In genomic region chr19:6572217-6572616, GRCh38 we compare ENCODE assay signal across 21 cellular contexts. TPM values are rescaled to one million over a fixed set of nuclear protein-coding genes. Genes with fewer than 3 reads are reported as not detected.
A peak's percentile ranks its signal among the peaks of the same experiment; 100 is the strongest.
DNase-seq lines count a peak whose midpoint lies in the region; ATAC-seq, FAIRE-seq and TF ChIP-seq lines count a peak whose summit lies in the region.
"Had no signal": no experiment of that assay in that cellular context is flagged by ENCODE, and none has a peak within 500 bp of the region (broad histone marks: within the 10 kb centered on the region; RNA-seq: fewer than 3 reads in every experiment).

No MANE protein-coding gene starts in this region.

- no peak overlapping the region for H3K4ac ChIP-seq in H1 (replicated peaks; ENCODE audit: insufficient read length, low read depth, low read length)

- no peak overlapping the region for H3K18ac ChIP-seq in H1 (ENCODE audit: extremely low read depth, low read length)

- H3K14ac ChIP-seq in H1 (ENCODE audit: insufficient read length), result no peak overlapping the region

- peaks cover 2 to 5% of the 10 kb centered on the region in 2 experiments; a peak in 1 of 4 replicates for H3K9me3 ChIP-seq in H1 (ENCODE audit: insufficient read depth in 2 of 2, low read depth in 1 of 2, low read length in 1 of 2)
- no peaks in the 10 kb centered on the region for H3K9me3 ChIP-seq in naive thymus-derived CD4-positive, alpha-beta T cell (ENCODE audit: control insufficient read depth in 2 of 3, low read length in 3 of 3)
- H3K9me3 ChIP-seq in esophagus squamous epithelium, result peaks cover 0 to 5% (median 0%) of the 10 kb centered on the region in 3 donors

- H3K4me2 ChIP-seq in H1 (ENCODE audit: insufficient read depth in 1 of 2, low read depth in 2 of 2, low read length in 2 of 2), result no peak overlapping the region

- H3K9ac ChIP-seq in H1 (replicated peaks in 1 of 4; ENCODE audit: extremely low read depth in 1 of 4, low read depth in 3 of 4, low read length in 3 of 4), result no peak overlapping the region

- H4K8ac ChIP-seq in H1 (ENCODE audit: extremely low read depth, insufficient read depth, low read length), result 0 out of 2 replicates have a peak overlapping the region, but pooled peaks have one; percentile 41

- no peak overlapping the region for H2BK120ac ChIP-seq in H1 (replicated peaks; ENCODE audit: low read depth, low read length)

- H3K4me3 Mint-ChIP-seq in naive thymus-derived CD4-positive, alpha-beta T cell, result no peak overlapping the region
- H3K4me3 Mint-ChIP-seq: natural killer cell treated with Interleukin-12 subunit alpha and Interleukin-12 subunit beta and Interleukin-15 and Interleukin-18, amount 100 ng/mL, for 72 hours had no signal

- H3K27ac ChIP-seq in H1 (ENCODE audit: low read depth, low read length) (no peak overlapping the region), esophagus squamous epithelium (no peak overlapping the region)
- no peak overlapping the region for H3K27ac ChIP-seq in naive thymus-derived CD4-positive, alpha-beta T cell (ENCODE audit: low read depth, low read length)
- H3K27ac ChIP-seq: SJSA1 had no signal

- H2BK5ac ChIP-seq in H1 (ENCODE audit: low read depth, low read length), result no peak overlapping the region

- no peaks in the 10 kb centered on the region for H3K27me3 ChIP-seq in H1 (replicated peaks in 1 of 4; ENCODE audit: control insufficient read depth in 3 of 4, extremely low read depth in 1 of 4, insufficient read depth in 3 of 4, low read length in 3 of 4)
- H3K27me3 ChIP-seq in naive thymus-derived CD4-positive, alpha-beta T cell (ENCODE audit: control insufficient read depth in 2 of 2, insufficient read depth in 2 of 2, low read length in 2 of 2), result no peaks in the 10 kb centered on the region
- H3K27me3 ChIP-seq in esophagus squamous epithelium, result peaks cover 0 to 58% (median 2%) of the 10 kb centered on the region in 4 donors
- H3K27me3 ChIP-seq: SJSA1 had no signal

- H2BK15ac ChIP-seq in H1 (ENCODE audit: low read length), result no peak overlapping the region

- TF ChIP-seq CTCF in H1 (IDR thresholded peaks at IDR 0.05; ENCODE audit: control extremely low read depth in 1 of 3, insufficient read depth in 1 of 3, low read depth in 1 of 3, low read length in 3 of 3) (no peak), esophagus squamous epithelium (IDR thresholded peaks at IDR 0.05) (no peak)

- H4K5ac ChIP-seq in H1 (ENCODE audit: insufficient read length, low read depth, low read length), result no peak overlapping the region

- no peak overlapping the region for H3K56ac ChIP-seq in H1 (replicated peaks; ENCODE audit: insufficient read length, low read depth, low read length)

- POLR2A ChIA-PET in H1 (lab: Charles Lee; ENCODE audit: partially characterized antibody), result interaction anchor here (0.6 kb wide), 1 partner anchor 9 kb away, joined by 3 read pairs; no protein-coding TSS in a partner anchor
- POLR2A ChIA-PET in naive thymus-derived CD4-positive, alpha-beta T cell (lab: Charles Lee), result no interaction called here

- peaks cover 2 to 11% (median 4%) of the 10 kb centered on the region in 11 donors for H3K9me3 Mint-ChIP-seq in naive thymus-derived CD4-positive, alpha-beta T cell

- no peak for TF ChIP-seq EP300 in H1 (IDR thresholded peaks at IDR 0.05; ENCODE audit: borderline replicate concordance in 1 of 2, low read depth in 2 of 2, low read length in 2 of 2)

- H2BK12ac ChIP-seq in H1 (ENCODE audit: low read depth, low read length), result peak overlapping the region; percentile 71; the same call in 1 of the 2 replicates

- H3K27me3 Mint-ChIP-seq in naive thymus-derived CD4-positive, alpha-beta T cell, result peaks cover 5 to 26% (median 19%) of the 10 kb centered on the region in 5 donors

- peak; percentile 63 for ATAC-seq in naive thymus-derived CD4-positive, alpha-beta T cell
- ATAC-seq: natural killer cell treated with Interleukin-12 subunit alpha and Interleukin-12 subunit beta and Interleukin-15 and Interleukin-18, amount 100 ng/mL, for 72 hours had no signal

- no peak overlapping the region for H3K23ac ChIP-seq in H1 (ENCODE audit: insufficient read length)

- H2AK5ac ChIP-seq in H1 (ENCODE audit: low read depth, low read length), result no peak overlapping the region

- no peaks in the 10 kb centered on the region for H4K20me1 ChIP-seq in H1 (replicated peaks in 1 of 2; ENCODE audit: control insufficient read depth in 1 of 2, insufficient read depth in 2 of 2, low read length in 2 of 2)

- no peak overlapping the region for H3K27ac Mint-ChIP-seq in naive thymus-derived CD4-positive, alpha-beta T cell
- H3K27ac Mint-ChIP-seq: natural killer cell treated with Interleukin-12 subunit alpha and Interleukin-12 subunit beta and Interleukin-15 and Interleukin-18, amount 100 ng/mL, for 72 hours had no signal

- H3K36me3 Mint-ChIP-seq in naive thymus-derived CD4-positive, alpha-beta T cell, result peaks cover 0 to 1% (median 0%) of the 10 kb centered on the region in 5 donors

- CTCF ChIA-PET in H1 (lab: Charles Lee; ENCODE audit: partially characterized antibody), result interaction anchor here (0.7 to 1.2 kb wide), 3 partner anchors 15 to 91 kb away, joined by 3 read pairs; no protein-coding TSS in a partner anchor
- CTCF ChIA-PET in naive thymus-derived CD4-positive, alpha-beta T cell (lab: Charles Lee), result interaction anchor here (0.7 kb wide), 1 partner anchor 822 kb away, joined by 3 read pairs; no protein-coding TSS in a partner anchor

- H3K79me1 ChIP-seq in H1 (ENCODE audit: low read depth, low read length), result no peaks in the 10 kb centered on the region

- DNase-seq in C1 segment of cervical spinal cord (lab: John Stamatoyannopoulos, UW) (peak in 8 of 14 donors; percentile 17 to 42 (median 28)), NOMO-1 (lab: John Stamatoyannopoulos, UW; ENCODE audit: unreplicated experiment in 2 of 2) (peak; percentile 93 to 95), H1 (ENCODE audit: low read depth in 1 of 2, low spot score in 2 of 2) (no peak), NCI-H510A (lab: John Stamatoyannopoulos, UW) (no peak), AG20443 (ENCODE audit: low spot score) (no peak), esophagus squamous epithelium (lab: John Stamatoyannopoulos, UW) (no peak)
- no peak for DNase-seq in naive thymus-derived CD4-positive, alpha-beta T cell
- DNase-seq in activated T-cell treated with anti-CD3 and anti-CD28 coated beads, Interleukin-2, amount 50 U/mL, for 1 hour, result no peak
- DNase-seq: activated CD4-positive, alpha-beta T cell treated with anti-CD3 and anti-CD28 coated beads for 4 hours; activated CD8-positive, alpha-beta memory T cell treated with anti-CD3 and anti-CD28 coated beads, Interleukin-2, amount 50 U/mL, for 4 hours; activated naive CD4-positive, alpha-beta T cell; foreskin fibroblast; HCEC 1CT; NCI-H1417; T1000 had no signal

- H3K36me3 ChIP-seq in H1 (ENCODE audit: control insufficient read depth in 2 of 4, insufficient read depth in 4 of 4, low read length in 3 of 4), result no peaks in the 10 kb centered on the region; a peak in 1 of 8 replicates
- H3K36me3 ChIP-seq in naive thymus-derived CD4-positive, alpha-beta T cell (ENCODE audit: control insufficient read depth in 2 of 3, insufficient read depth in 3 of 3, low read length in 3 of 3), result no peaks in the 10 kb centered on the region
- H3K36me3 ChIP-seq in esophagus squamous epithelium, result no peaks in the 10 kb centered on the region
- H3K36me3 ChIP-seq: SJSA1 had no signal

- intact Hi-C loops in naive thymus-derived CD4-positive, alpha-beta T cell (cut with micrococcal nuclease), result no loop called here
- intact Hi-C loops in esophagus squamous epithelium (cut with DNase I), result no loop called here

- no peak for TF ChIP-seq RAD21 in H1 (IDR thresholded peaks at IDR 0.05 in 1 of 2, conservative IDR thresholded peaks at IDR 0.05 in 1 of 2; ENCODE audit: low read depth in 2 of 2, low read length in 2 of 2)

- H4K91ac ChIP-seq in H1 (replicated peaks; ENCODE audit: insufficient read length, low read length), result no peak overlapping the region

- no peak for TF ChIP-seq POLR2A in H1 (IDR thresholded peaks at IDR 0.05; ENCODE audit: control extremely low read depth in 1 of 2, low read depth in 2 of 2, low read length in 2 of 2)
- TF ChIP-seq POLR2A in esophagus squamous epithelium (IDR thresholded peaks at IDR 0.05), result no peak

- 91% methylated on average over 4 of the region's 4 CpGs; no CpG with 5 or more reads in 1 of the 2 experiments for WGBS in H1 (ENCODE audit: extremely low coverage in 1 of 2, insufficient coverage in 1 of 2, insufficient read length in 1 of 2, insufficient replicate concordance in 2 of 2, low coverage in 1 of 2, low lambda C conversion rate in 2 of 2, missing lambda C conversion rate in 1 of 2), 2 experiments
- 62 to 64% methylated on average over 4 of the region's 4 CpGs for WGBS in esophagus squamous epithelium, 2 donors

- FAIRE-seq in H1 (lab: Jason Lieb, UNC), result no peak
- FAIRE-seq: astrocyte, D721Med had no signal

- H2AFZ ChIP-seq in H1 (ENCODE audit: low read length), result peak overlapping the region; percentile 27

- no peaks in the 10 kb centered on the region for H3K79me2 ChIP-seq in H1 (ENCODE audit: control insufficient read depth in 1 of 2, insufficient read depth in 2 of 2, low read length in 2 of 2)

- H3K4me1 ChIP-seq in H1 (replicated peaks in 1 of 4; ENCODE audit: control insufficient read depth in 3 of 4, insufficient read depth in 4 of 4, low read length in 3 of 4) (peaks cover 0 to 4% (median 0%) of the 10 kb centered on the region in 4 experiments; a peak in 3 of 7 replicates), esophagus squamous epithelium (peaks cover 0 to 21% (median 10%) of the 10 kb centered on the region in 3 donors)
- H3K4me1 ChIP-seq in naive thymus-derived CD4-positive, alpha-beta T cell (ENCODE audit: control insufficient read depth in 2 of 2, insufficient read depth in 2 of 2, low read length in 2 of 2), result peaks cover 0 to 3% of the 10 kb centered on the region in 2 donors

- H3K4me3 ChIP-seq in H1 (ENCODE audit: extremely low read depth in 1 of 4, insufficient read depth in 2 of 4, low read depth in 3 of 4, low read length in 4 of 4) (no peak overlapping the region), esophagus squamous epithelium (no peak overlapping the region)
- H3K4me3 ChIP-seq in naive thymus-derived CD4-positive, alpha-beta T cell (ENCODE audit: low read length), result no peak overlapping the region
- H3K4me3 ChIP-seq: SJSA1 had no signal

- H3K4me1 Mint-ChIP-seq in naive thymus-derived CD4-positive, alpha-beta T cell, result peaks cover 0 to 3% (median 0%) of the 10 kb centered on the region in 7 donors

- no peak overlapping the region for H2BK20ac ChIP-seq in H1 (ENCODE audit: low read length)

- peaks cover under 1% of the 10 kb centered on the region; the same call in 1 of the 2 replicates for H3K23me2 ChIP-seq in H1 (ENCODE audit: low read depth, low read length)

RNA-seq across cellular contexts. Expression of gene CD70, which starts 18.7 kb away (rescaled TPM):
- 0.84 and 1.3 TPM in 2 replicates for total RNA-seq in H1 (2021; fragmentation: NEBNext Ultra II Directional; extraction: Animal tissue kit (Norgen Biotek cat#: 25700))
- 12.0 and 13.0 TPM in 2 replicates for polyA plus RNA-seq in H1 (2011; rRNA removed)
- 8.1 TPM for polyA plus RNA-seq in H1 (2011; cell fraction: cytosol; rRNA removed)
- 10.7 TPM for polyA plus RNA-seq in H1 (2011; cell fraction: nucleus; rRNA removed)
- polyA plus RNA-seq in H1 (2012, experiment 1 of 2), result 1.7 to 5.8 TPM (median 3.9 TPM) in 4 replicates
- polyA plus RNA-seq in H1 (2012, experiment 2 of 2), result 4.4 TPM
- polyA plus RNA-seq in H1 (2013, experiment 1 of 2), result 3.6 TPM
- 4.2 TPM for polyA plus RNA-seq in H1 (2013, experiment 2 of 2)
- polyA minus RNA-seq in H1 (2011; rRNA and poly(A)+ RNA removed), result 2.1 and 2.5 TPM in 2 replicates
- 1.8 TPM for polyA minus RNA-seq in H1 (2011; cell fraction: cytosol; rRNA and poly(A)+ RNA removed)
- 2.3 TPM for polyA minus RNA-seq in H1 (2011; cell fraction: nucleus; rRNA and poly(A)+ RNA removed)
- total RNA-seq in naive thymus-derived CD4-positive, alpha-beta T cell, result 10 to 100 TPM in 1 of 5 experiments, 1 to 10 TPM in 1, not detected in 3; 1.2 to 39.6 TPM
- not detected for polyA plus RNA-seq in naive thymus-derived CD4-positive, alpha-beta T cell
- 1 to 10 TPM in 1 of 4 donors, not detected in 3; 4.0 TPM for total RNA-seq in esophagus squamous epithelium
- total RNA-seq: lung microvascular endothelial cell, pulmonary artery endothelial cell had no signal

RNA-seq across cellular contexts. Expression of gene TNFSF9, which starts 41.4 kb away (rescaled TPM):
- 1.7 and 1.8 TPM in 2 replicates for total RNA-seq in H1 (2021; fragmentation: NEBNext Ultra II Directional; extraction: Animal tissue kit (Norgen Biotek cat#: 25700))
- 4.4 TPM in 2 replicates for polyA plus RNA-seq in H1 (2011; rRNA removed)
- polyA plus RNA-seq in H1 (2011; cell fraction: cytosol; rRNA removed), result 2.9 TPM
- polyA plus RNA-seq in H1 (2011; cell fraction: nucleus; rRNA removed), result 2.6 TPM
- 2.6 to 3.2 TPM (median 3.1 TPM) in 4 replicates for polyA plus RNA-seq in H1 (2012, experiment 1 of 2)
- polyA plus RNA-seq in H1 (2012, experiment 2 of 2), result 3.1 TPM
- 8.5 TPM for polyA plus RNA-seq in H1 (2013, experiment 1 of 2)
- 10.1 TPM for polyA plus RNA-seq in H1 (2013, experiment 2 of 2)
- 1.1 and 1.3 TPM in 2 replicates for polyA minus RNA-seq in H1 (2011; rRNA and poly(A)+ RNA removed)
- 3.4 TPM for polyA minus RNA-seq in H1 (2011; cell fraction: cytosol; rRNA and poly(A)+ RNA removed)
- polyA minus RNA-seq in H1 (2011; cell fraction: nucleus; rRNA and poly(A)+ RNA removed), result 5.8 TPM
- total RNA-seq in naive thymus-derived CD4-positive, alpha-beta T cell, result 1 to 10 TPM in 3 of 5 experiments, under 1 TPM in 1, not detected in 1; 0.38 to 3.9 (median 3.0) TPM
- not detected for polyA plus RNA-seq in naive thymus-derived CD4-positive, alpha-beta T cell
- total RNA-seq in esophagus squamous epithelium, result 10 to 100 TPM in 3 of 4 donors, 1 to 10 TPM in 1; 6.3 to 21.6 (median 17.8) TPM

Comparison
In these comparisons a context has a peak if more than half of its experiments do, and no peak if none do; other contexts are left out.
1. DNase-seq: peak in C1 segment of cervical spinal cord (8 of 14) and NOMO-1 (2 of 2); none in H1 (0 of 2), naive thymus-derived CD4-positive, alpha-beta T cell (0 of 9), NCI-H510A (single experiment), activated T-cell treated with anti-CD3 and anti-CD28 coated beads, Interleukin-2, amount 50 U/mL, for 1 hour (single experiment), AG20443 (single experiment) and esophagus squamous epithelium (single experiment).